1 cellular context compared by ENCODE assay signal in genomic region chr1:57590978-57591377, GRCh38.
TF ChIP-seq lines count a peak whose summit lies in the region.

No MANE protein-coding gene starts in this region.

TF ChIP-seq in HepG2, 621 proteins besides CTCF, POLR2A, EP300 and RAD21 (continued from another document):
- no peak for TF ChIP-seq ZSCAN22 (CRISPR knock-in tag; IDR thresholded peaks at IDR 0.05)
- no peak for TF ChIP-seq ATRX (CRISPR knock-in tag; IDR thresholded peaks at IDR 0.05; ENCODE audit: borderline replicate concordance)
- no peak for TF ChIP-seq KLF13 (CRISPR knock-in tag; IDR thresholded peaks at IDR 0.05)
- TF ChIP-seq CCAR2 (optimal IDR thresholded peaks at IDR 0.05; ENCODE audit: low read depth, low read length) = no peak
